In the genomic region with DNA sequence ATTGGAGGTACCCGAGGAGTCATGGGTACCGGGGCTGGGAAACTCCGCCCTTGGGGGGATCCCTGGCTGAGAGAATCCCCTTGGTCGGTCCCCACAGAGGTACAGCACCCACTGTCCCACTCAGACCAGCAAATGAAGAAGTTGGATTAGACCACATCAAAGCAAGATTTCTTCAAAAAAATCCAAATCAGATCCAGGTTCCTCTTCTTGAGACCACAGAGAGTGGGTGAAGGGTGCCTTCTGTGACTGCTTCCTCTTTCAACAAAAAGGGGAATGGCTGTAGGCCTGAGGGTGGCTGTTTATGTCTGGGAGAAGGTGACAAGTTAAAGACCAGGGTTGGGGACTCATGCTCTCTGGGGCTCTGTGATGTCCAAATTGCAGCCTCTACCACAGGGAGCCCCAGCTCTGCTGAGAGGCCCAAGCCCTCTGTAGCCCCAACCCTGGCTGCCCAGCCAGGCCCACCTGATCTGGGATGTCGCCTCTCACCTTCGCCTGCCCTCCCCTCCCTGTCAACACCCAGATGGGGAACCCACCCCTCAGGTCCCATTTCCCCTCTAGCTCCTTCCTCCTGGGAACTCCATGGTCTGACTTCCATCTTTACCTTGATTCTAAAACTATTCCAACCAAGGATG, we compare ENCODE assay signal across 10 cellular contexts. TPM values are rescaled to one million over a fixed set of nuclear protein-coding genes. Genes with fewer than 3 reads are reported as not detected.
DNase-seq lines count a peak whose midpoint lies in the region; ATAC-seq and TF ChIP-seq lines count a peak whose summit lies in the region.
"Had no signal": no experiment of that assay in that cellular context is flagged by ENCODE, and none has a peak within 500 bp of the region (broad histone marks: within the 10 kb centered on the region; RNA-seq: fewer than 3 reads in every experiment).

No MANE protein-coding gene starts in this region.

- DNase-seq in Kasumi-1 (lab: John Stamatoyannopoulos, UW) = peak; percentile 97 to 98
- peak; percentile 51 for DNase-seq in mesenteric fat pad (ENCODE audit: low spot score)
- DNase-seq in WERI-Rb-1 = no peak
- no peak for DNase-seq in activated CD4-positive, alpha-beta T cell treated with anti-CD3 and anti-CD28 coated beads for 36 hours
- no peak for DNase-seq in iPS-NIHi11 (ENCODE audit: low spot score)
- DNase-seq in epidermal melanocyte (ENCODE audit: insufficient read length, low spot score) = no peak

- no peaks in the 10 kb centered on the region for H3K27me3 Mint-ChIP-seq in activated CD4-positive, alpha-beta T cell treated with anti-CD3 and anti-CD28 coated beads for 36 hours

- H3K36me3 Mint-ChIP-seq in activated CD4-positive, alpha-beta T cell treated with anti-CD3 and anti-CD28 coated beads for 36 hours (ENCODE audit: low read depth) = no peaks in the 10 kb centered on the region

- H3K27ac Mint-ChIP-seq in activated CD4-positive, alpha-beta T cell treated with anti-CD3 and anti-CD28 coated beads for 36 hours = no peak overlapping the region

- no peak overlapping the region for H3K4me3 Mint-ChIP-seq in activated CD4-positive, alpha-beta T cell treated with anti-CD3 and anti-CD28 coated beads for 36 hours

- no peaks in the 10 kb centered on the region for H3K36me3 ChIP-seq in WERI-Rb-1
- H3K36me3 ChIP-seq: adrenal gland had no signal

- H3K27ac ChIP-seq in WERI-Rb-1 = no peak overlapping the region
- H3K27ac ChIP-seq: adrenal gland had no signal

- H3K27me3 ChIP-seq in WERI-Rb-1 (ENCODE audit: insufficient read depth, low read depth, severe bottlenecking) = no peaks in the 10 kb centered on the region
- H3K27me3 ChIP-seq: adrenal gland had no signal

- intact Hi-C loops in activated CD4-positive, alpha-beta T cell treated with anti-CD3 and anti-CD28 coated beads for 36 hours (cut with DNase I, micrococcal nuclease) = no loop called here

- TF ChIP-seq CTCF in WERI-Rb-1 (IDR thresholded peaks at IDR 0.05; ENCODE audit: low read depth, low read length) = no peak

- CTCF ChIA-PET in activated CD4-positive, alpha-beta T cell treated with anti-CD3 and anti-CD28 coated beads for 36 hours (lab: Charles Lee) = interaction anchor here (0.6 to 0.7 kb wide), 2 partner anchors 270 to 491 kb away, joined by 3 read pairs; no protein-coding TSS in a partner anchor

- no peak overlapping the region for H3K4me3 ChIP-seq in WERI-Rb-1 (ENCODE audit: low read depth, low read length)
- H3K4me3 ChIP-seq: adrenal gland, skin epidermis had no signal

- ATAC-seq in GM18520 (IDR thresholded peaks at IDR 0.05; ENCODE audit: unreplicated experiment) (peak; percentile 67), HG02571 (IDR thresholded peaks at IDR 0.05; ENCODE audit: unreplicated experiment) (peak; percentile 74)
- ATAC-seq in activated CD4-positive, alpha-beta T cell treated with anti-CD3 and anti-CD28 coated beads for 36 hours = no peak

- H3K4me1 Mint-ChIP-seq in activated CD4-positive, alpha-beta T cell treated with anti-CD3 and anti-CD28 coated beads for 36 hours = no peaks in the 10 kb centered on the region

- POLR2A ChIA-PET in activated CD4-positive, alpha-beta T cell treated with anti-CD3 and anti-CD28 coated beads for 36 hours (lab: Charles Lee) = no interaction called here

- peaks cover 2% of the 10 kb centered on the region for H3K9me3 Mint-ChIP-seq in activated CD4-positive, alpha-beta T cell treated with anti-CD3 and anti-CD28 coated beads for 36 hours (ENCODE audit: low read depth)

- peaks cover 7% of the 10 kb centered on the region for H3K9me3 ChIP-seq in WERI-Rb-1 (ENCODE audit: severe bottlenecking)
- H3K9me3 ChIP-seq: adrenal gland had no signal

RNA-seq across cellular contexts. Expression of gene ZFP36L1, which starts 50.9 kb away (rescaled TPM):
- total RNA-seq in mesenteric fat pad = 477 TPM
- total RNA-seq in activated CD4-positive, alpha-beta T cell treated with anti-CD3 and anti-CD28 coated beads for 36 hours = 10 to 100 TPM; 72.1 to 96.9 TPM

Comparison
In these comparisons a context has a peak if more than half of its experiments do, and no peak if none do; other contexts are left out.
1. DNase-seq: peak in Kasumi-1 (2 of 2) and mesenteric fat pad (single experiment); none in WERI-Rb-1 (single experiment), activated CD4-positive, alpha-beta T cell treated with anti-CD3 and anti-CD28 coated beads for 36 hours (single experiment), iPS-NIHi11 (single experiment) and epidermal melanocyte (single experiment).